ENCODE assay signal across 17 cellular contexts in the genomic region with DNA sequence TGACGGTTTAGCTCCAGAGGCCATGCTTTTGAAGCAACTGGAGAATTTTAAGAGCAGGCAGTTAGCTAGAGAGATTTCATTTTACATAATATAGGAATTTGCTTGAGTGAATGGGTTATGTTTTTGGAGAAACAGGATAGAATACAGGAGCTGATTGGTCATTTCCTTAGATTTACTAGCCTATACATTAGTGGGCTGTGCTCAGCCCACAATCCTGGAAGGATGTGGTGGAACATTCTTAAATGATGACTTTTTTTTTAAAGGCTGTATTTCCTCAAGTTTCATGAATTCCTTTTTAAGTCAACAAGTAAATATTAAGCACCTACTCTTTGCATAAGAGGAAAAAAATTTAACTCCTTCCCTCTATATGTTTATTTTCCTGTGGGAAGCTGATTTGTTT.
DNase-seq lines count a peak whose midpoint lies in the region; ATAC-seq, FAIRE-seq and TF ChIP-seq lines count a peak whose summit lies in the region.
"Had no signal": no experiment of that assay in that cellular context is flagged by ENCODE, and none has a peak within 500 bp of the region (broad histone marks: within the 10 kb centered on the region; RNA-seq: fewer than 3 reads in every experiment).

No MANE protein-coding gene starts in this region.

- intact Hi-C loops in PC-9 (cut with micrococcal nuclease; ENCODE audit: unreplicated experiment): no loop called here

- H3F3A ChIP-seq in MM.1S (ENCODE audit: insufficient read depth, low read length): no peaks in the 10 kb centered on the region
- no peaks in the 10 kb centered on the region for H3F3A ChIP-seq in PC-9 (ENCODE audit: insufficient read depth, low read depth)

- TF ChIP-seq CTCF in choroid plexus epithelial cell (conservative IDR thresholded peaks at IDR 0.05; ENCODE audit: low read depth, low read length) (no peak), MM.1S (IDR thresholded peaks at IDR 0.05; ENCODE audit: low read length) (no peak), PC-9 (conservative IDR thresholded peaks at IDR 0.05) (no peak)

- H3K4me3 ChIP-seq in BLaER1 treated with 17β-estradiol and CSF1 and Interleukin-3, amounts not matched to agents 10 nM and 100 nM: no peak overlapping the region
- H3K4me3 ChIP-seq in choroid plexus epithelial cell (ENCODE audit: low read depth, low read length) (no peak overlapping the region), MM.1S (ENCODE audit: low read length) (no peak overlapping the region), PC-9 (no peak overlapping the region)
- H3K4me3 ChIP-seq: left lung, sigmoid colon, SJCRH30, thyroid gland had no signal

- H3K27me3 ChIP-seq in BLaER1 treated with 17β-estradiol and CSF1 and Interleukin-3, amounts not matched to agents 10 nM and 100 nM: no peaks in the 10 kb centered on the region
- H3K27me3 ChIP-seq in MM.1S (replicated peaks; ENCODE audit: insufficient read depth, low read length) (no peaks in the 10 kb centered on the region), PC-9 (ENCODE audit: insufficient read depth, low read depth) (no peaks in the 10 kb centered on the region)
- H3K27me3 ChIP-seq: left lung, sigmoid colon, SJCRH30, thyroid gland had no signal

- no peak overlapping the region for H3K9ac ChIP-seq in BLaER1 treated with 17β-estradiol and CSF1 and Interleukin-3, amounts not matched to agents 10 nM and 100 nM
- H3K9ac ChIP-seq in MM.1S (ENCODE audit: low read length): no peak overlapping the region

- no peaks in the 10 kb centered on the region for H3K9me3 ChIP-seq in BLaER1 treated with 17β-estradiol and CSF1 and Interleukin-3, amounts not matched to agents 10 nM and 100 nM (replicated peaks in 1 of 11)
- H3K9me3 ChIP-seq in MM.1S (replicated peaks; ENCODE audit: insufficient read depth, low read length) (no peaks in the 10 kb centered on the region), PC-9 (ENCODE audit: insufficient read depth, low read depth) (no peaks in the 10 kb centered on the region)
- H3K9me3 ChIP-seq: left lung, sigmoid colon, SJCRH30, thyroid gland had no signal

- no peak for ATAC-seq in GM18909 (IDR thresholded peaks at IDR 0.05; ENCODE audit: poor library complexity, unreplicated experiment)
- ATAC-seq: left lung had no signal

- no peak overlapping the region for H3K27ac ChIP-seq in BLaER1 treated with 17β-estradiol and CSF1 and Interleukin-3, amounts not matched to agents 10 nM and 100 nM
- H3K27ac ChIP-seq in MM.1S (ENCODE audit: low read length): no peak overlapping the region
- H3K27ac ChIP-seq in PC-9: no peak overlapping the region
- H3K27ac ChIP-seq: left lung, sigmoid colon, SJCRH30, thyroid gland had no signal

- H2AFZ ChIP-seq in MM.1S (ENCODE audit: low read length) (no peak overlapping the region), PC-9 (no peak overlapping the region)

- H3K9me2 ChIP-seq in MM.1S (replicated peaks; ENCODE audit: insufficient read depth, low read length): no peaks in the 10 kb centered on the region
- H3K9me2 ChIP-seq in PC-9 (ENCODE audit: insufficient read depth): no peaks in the 10 kb centered on the region

- H3K79me2 ChIP-seq in MM.1S (ENCODE audit: low read length) (no peaks in the 10 kb centered on the region), PC-9 (ENCODE audit: low read depth) (no peaks in the 10 kb centered on the region)

- BruUV-seq in PC-9 (replicated peaks; lab: Mats Ljungman, UMichigan): no TSS peak

- H3K4me2 ChIP-seq in BLaER1 treated with 17β-estradiol and CSF1 and Interleukin-3, amounts not matched to agents 10 nM and 100 nM: peak overlapping the region in 10 of 11 experiments; percentile 16 to 67 (median 44); a peak in 13 of 22 replicates
- H3K4me2 ChIP-seq in MM.1S (ENCODE audit: low read depth, low read length): no peak overlapping the region
- H3K4me2 ChIP-seq in PC-9: no peak overlapping the region

- POLR2A ChIA-PET in PC-9 (lab: Charles Lee; ENCODE audit: unreplicated experiment): no interaction called here

- DNase-seq in M059J (ENCODE audit: low read depth): peak; percentile 4
- peak; percentile 43 for DNase-seq in choroid plexus epithelial cell (ENCODE audit: low read depth)
- peak; percentile 36 for DNase-seq in iris pigment epithelial cell (ENCODE audit: low read depth)
- DNase-seq in MM.1S: no peak
- no peak for DNase-seq in GM12891 (ENCODE audit: insufficient read length, low spot score)
- no peak for DNase-seq in PC-9
- DNase-seq: activated naive CD8-positive, alpha-beta T cell treated with anti-CD3 and anti-CD28 coated beads, Interleukin-2, amount 10 ng/mL, durations not matched to agents 7 days and 5 days; DMS79; left lung; NCI-H1417 treated with DMSO at 0.1 percent for 48 hours; sigmoid colon; SJCRH30; stimulated activated naive CD4-positive, alpha-beta T cell treated with Interleukin-2 at 50 U/mL for 16 hours; T-helper 1 cell; thyroid gland had no signal

- no peak for TF ChIP-seq POLR2A in GM12891 (IDR thresholded peaks at IDR 0.05; ENCODE audit: low read depth, low read length)

- no peak for FAIRE-seq in GM12891 (lab: Jason Lieb, UNC)

- H3K4me1 ChIP-seq in BLaER1 treated with 17β-estradiol and CSF1 and Interleukin-3, amounts not matched to agents 10 nM and 100 nM: peaks cover 11 to 15% (median 12%) of the 10 kb centered on the region in 10 experiments
- H3K4me1 ChIP-seq in MM.1S (ENCODE audit: low read length) (no peaks in the 10 kb centered on the region), PC-9 (replicated peaks; ENCODE audit: insufficient read depth) (no peaks in the 10 kb centered on the region)
- H3K4me1 ChIP-seq: SJCRH30, thyroid gland had no signal

- H3K36me3 ChIP-seq in BLaER1 treated with 17β-estradiol and CSF1 and Interleukin-3, amounts not matched to agents 10 nM and 100 nM: no peaks in the 10 kb centered on the region
- H3K36me3 ChIP-seq in MM.1S (replicated peaks; ENCODE audit: insufficient read depth, low read length): no peaks in the 10 kb centered on the region
- H3K36me3 ChIP-seq in PC-9 (ENCODE audit: low read depth): no peaks in the 10 kb centered on the region
- H3K36me3 ChIP-seq: left lung, sigmoid colon, SJCRH30, thyroid gland had no signal

- H4K20me1 ChIP-seq in BLaER1 treated with 17β-estradiol and CSF1 and Interleukin-3, amounts not matched to agents 10 nM and 100 nM: no peaks in the 10 kb centered on the region
- H4K20me1 ChIP-seq in MM.1S (ENCODE audit: insufficient read depth, low read length) (no peaks in the 10 kb centered on the region), PC-9 (ENCODE audit: insufficient read depth) (no peaks in the 10 kb centered on the region)

- CTCF ChIA-PET in PC-9 (lab: Charles Lee): no interaction called here

TF ChIP-seq in GM12891, 5 proteins besides CTCF, POLR2A, EP300 and RAD21:
- no peak for TF ChIP-seq POLR2AphosphoS5 (IDR thresholded peaks at IDR 0.05; ENCODE audit: low read depth, low read length)
- no peak for TF ChIP-seq POU2F2 (IDR thresholded peaks at IDR 0.05; ENCODE audit: low read depth, low read length)
TF ChIP-seq in GM12891: peak in this region for 0.

Comparison
In these comparisons a context has a peak if more than half of its experiments do, and no peak if none do; other contexts are left out.
1. H3K4me2 ChIP-seq: peak in BLaER1 treated with 17β-estradiol and CSF1 and Interleukin-3, amounts not matched to agents 10 nM and 100 nM (10 of 11); none in MM.1S (single experiment) and PC-9 (single experiment).
2. DNase-seq: peak in M059J (single experiment), choroid plexus epithelial cell (single experiment) and iris pigment epithelial cell (single experiment); none in MM.1S (single experiment), GM12891 (single experiment) and PC-9 (0 of 2).